ENCODE assay signal across 8 cellular contexts in the genomic region with DNA sequence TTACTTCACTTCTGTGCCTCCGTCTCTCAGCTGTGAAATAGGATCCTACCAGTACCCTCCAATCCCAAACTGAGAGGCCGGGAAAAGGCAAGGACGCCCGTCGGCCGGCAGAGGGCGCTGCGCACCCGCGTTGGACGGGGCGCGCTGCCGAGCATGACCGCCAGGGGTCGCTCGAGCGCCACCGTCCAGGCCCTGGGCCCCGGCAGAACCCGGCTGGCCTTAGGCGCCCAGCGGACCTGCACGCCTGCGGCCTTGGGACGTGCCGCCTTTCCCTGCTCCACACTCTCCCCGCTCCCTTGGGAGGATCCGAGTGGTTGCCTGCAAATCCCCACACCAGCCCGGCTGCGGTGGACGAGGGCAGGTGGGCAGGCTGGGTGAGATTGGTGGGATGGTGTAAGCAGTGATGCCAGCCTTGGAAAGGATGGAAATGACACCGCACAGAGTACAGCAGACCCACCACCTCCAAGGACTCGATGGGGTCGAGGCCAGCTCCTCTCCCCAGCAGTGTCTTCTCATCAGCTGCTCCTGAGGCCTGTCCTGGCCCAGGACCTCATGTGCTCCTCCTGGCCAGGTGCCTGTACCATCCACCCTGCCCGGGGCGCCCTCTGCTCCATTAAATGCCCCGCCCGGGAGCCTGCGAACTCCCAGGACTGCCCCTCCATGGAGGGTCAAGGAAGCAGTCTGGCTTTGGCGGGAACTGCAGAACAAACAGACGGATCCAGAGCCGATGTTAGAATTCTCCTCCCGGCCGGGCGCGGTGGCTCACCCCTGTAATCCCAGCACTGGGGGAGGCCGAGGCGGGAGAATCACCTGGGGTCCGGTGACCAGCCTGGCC. TPM values are rescaled to one million over a fixed set of nuclear protein-coding genes. Genes with fewer than 3 reads are reported as not detected.
DNase-seq lines count a peak whose midpoint lies in the region; ATAC-seq and TF ChIP-seq lines count a peak whose summit lies in the region.

No MANE protein-coding gene starts in this region.

- POLR2A ChIA-PET in PC-9 (lab: Charles Lee; ENCODE audit: unreplicated experiment), result interaction anchor here (0.6 to 0.7 kb wide), 2 partner anchors 293 to 302 kb away, joined by 3 read pairs; no protein-coding TSS in a partner anchor

- no peaks in the 10 kb centered on the region for H3K9me2 ChIP-seq in PC-9 (ENCODE audit: insufficient read depth)
- H3K9me2 ChIP-seq in neural cell (ENCODE audit: insufficient read depth, low read length), result no peaks in the 10 kb centered on the region

- H3K27ac ChIP-seq in PC-9 (no peak overlapping the region), neural cell (ENCODE audit: low read length) (no peak overlapping the region)

- no peaks in the 10 kb centered on the region for H3K27me3 ChIP-seq in PC-9 (ENCODE audit: insufficient read depth, low read depth)
- H3K27me3 ChIP-seq in neural cell (ENCODE audit: insufficient read depth, low read depth, low read length), result no peaks in the 10 kb centered on the region

- no TSS peak for BruUV-seq in Calu3 (replicated peaks; lab: Mats Ljungman, UMichigan)
- BruUV-seq in PC-9 (replicated peaks; lab: Mats Ljungman, UMichigan), result no TSS peak

- H3F3A ChIP-seq in PC-9 (ENCODE audit: insufficient read depth, low read depth), result no peaks in the 10 kb centered on the region
- H3F3A ChIP-seq in neural cell (ENCODE audit: insufficient read depth, low read length, poor library complexity, severe bottlenecking), result no peaks in the 10 kb centered on the region

- intact Hi-C loops in Calu3 (cut with micrococcal nuclease; ENCODE audit: unreplicated experiment) (loop anchor here (2.0 to 5.0 kb wide), 4 partner anchors 77 to 502 kb away; no protein-coding TSS in a partner anchor), PC-9 (cut with micrococcal nuclease; ENCODE audit: unreplicated experiment) (loop anchor here (1.0 to 5.0 kb wide), 3 partner anchors 297 to 647 kb away; no protein-coding TSS in a partner anchor)

- H4K20me1 ChIP-seq in PC-9 (ENCODE audit: insufficient read depth) (no peaks in the 10 kb centered on the region), neural cell (ENCODE audit: insufficient read depth) (no peaks in the 10 kb centered on the region)

- H3K27me3 Mint-ChIP-seq in Calu3 (ENCODE audit: unreplicated experiment), result no peaks in the 10 kb centered on the region

- H3K9ac ChIP-seq in neural cell (ENCODE audit: low read length), result no peak overlapping the region

- peak; percentile 100 for TF ChIP-seq CTCF in Calu3 (IDR thresholded peaks at IDR 0.05; ENCODE audit: unreplicated experiment)
- TF ChIP-seq CTCF in PC-9 (conservative IDR thresholded peaks at IDR 0.05), result peak; percentile 100
- peak; percentile 80 for TF ChIP-seq CTCF in fibroblast of mammary gland (conservative IDR thresholded peaks at IDR 0.05; ENCODE audit: control insufficient read depth, insufficient read depth, low read depth, low read length)
- TF ChIP-seq CTCF in neural cell (IDR thresholded peaks at IDR 0.05; ENCODE audit: poor library complexity, severe bottlenecking), result peak; percentile 100

- no peak overlapping the region for H3K27ac Mint-ChIP-seq in Calu3 (ENCODE audit: unreplicated experiment)

- H3K79me2 ChIP-seq in PC-9 (ENCODE audit: low read depth) (no peaks in the 10 kb centered on the region), neural cell (replicated peaks; ENCODE audit: insufficient read depth, low read length) (no peaks in the 10 kb centered on the region)

- H3K4me1 ChIP-seq in PC-9 (replicated peaks; ENCODE audit: insufficient read depth), result peaks cover 8% of the 10 kb centered on the region

- peaks cover 6% of the 10 kb centered on the region for H3K36me3 Mint-ChIP-seq in Calu3 (ENCODE audit: insufficient read depth, unreplicated experiment)

- TF ChIP-seq RAD21 in neural cell (conservative IDR thresholded peaks at IDR 0.05), result peak; percentile 100

- no peak for TF ChIP-seq EP300 in neural cell (conservative IDR thresholded peaks at IDR 0.05; ENCODE audit: poor library complexity, severe bottlenecking)

- H2AFZ ChIP-seq in PC-9 (no peak overlapping the region; the same call in 1 of the 2 replicates), neural cell (ENCODE audit: low read depth, low read length) (no peak overlapping the region)

- no peak overlapping the region for H3K4me3 Mint-ChIP-seq in Calu3 (ENCODE audit: low read depth, unreplicated experiment)

- H3K4me3 ChIP-seq in PC-9 (no peak overlapping the region; the same call in 1 of the 2 replicates), fibroblast of mammary gland (ENCODE audit: control insufficient read depth, low read depth, low read length) (no peak overlapping the region), neural cell (ENCODE audit: low read length) (peak overlapping the region; percentile 33)

- H3K4me1 Mint-ChIP-seq in Calu3 (ENCODE audit: low read depth, unreplicated experiment), result peaks cover 10% of the 10 kb centered on the region

- peak; percentile 65 for ATAC-seq in GM21423 (IDR thresholded peaks at IDR 0.05; ENCODE audit: unreplicated experiment)

- CTCF ChIA-PET in Calu3 (lab: Charles Lee) (interaction anchor here (0.6 to 1.4 kb wide), 15 partner anchors 10 to 512 kb away, joined by 3 to 11 read pairs (median 4); a partner anchor contains a TSS), PC-9 (lab: Charles Lee) (interaction anchor here (0.6 to 1.1 kb wide), 11 partner anchors 14 to 524 kb away, joined by 3 to 8 read pairs (median 3); a partner anchor contains a TSS)

- peak overlapping the region; percentile 78 for H3K4me2 ChIP-seq in PC-9
- H3K4me2 ChIP-seq in neural cell (ENCODE audit: low read length), result no peak overlapping the region

- H3K36me3 ChIP-seq in PC-9 (ENCODE audit: low read depth) (no peaks in the 10 kb centered on the region), neural cell (ENCODE audit: insufficient read depth, low read length) (no peaks in the 10 kb centered on the region)

- H3K9me3 Mint-ChIP-seq in Calu3 (ENCODE audit: low read depth, unreplicated experiment), result no peaks in the 10 kb centered on the region

- no peaks in the 10 kb centered on the region for H3K9me3 ChIP-seq in PC-9 (ENCODE audit: insufficient read depth, low read depth)
- no peaks in the 10 kb centered on the region for H3K9me3 ChIP-seq in neural cell (ENCODE audit: low read length)

- DNase-seq in Calu3 (peak; percentile 81), HT1080 (ENCODE audit: low read depth) (peak; percentile 62), PC-9 (peak; percentile 54 to 86), fibroblast of mammary gland (ENCODE audit: low read depth) (peak; percentile 63), superior temporal gyrus (ENCODE audit: extremely low spot score) (peak; percentile 83)
- peak; percentile 52 to 66 for DNase-seq in activated T-helper 1 cell treated with anti-CD3 and anti-CD28 coated beads, Interleukin-2, amount 50 U/mL, for 16 hours (ENCODE audit: low read depth in 1 of 2, low spot score in 1 of 2)

TF ChIP-seq in neural cell, 6 proteins besides CTCF, POLR2A, EP300 and RAD21:
- TF ChIP-seq SMC3 (conservative IDR thresholded peaks at IDR 0.05; ENCODE audit: poor library complexity) (peak; percentile 100), EZH2 (IDR thresholded peaks at IDR 0.05; ENCODE audit: borderline replicate concordance, insufficient read depth, low read length, poor library complexity, severe bottlenecking) (no peak), MXI1 (conservative IDR thresholded peaks at IDR 0.05; ENCODE audit: poor library complexity, severe bottlenecking) (peak; percentile 45), TAF1 (IDR thresholded peaks at IDR 0.05; ENCODE audit: low read depth) (no peak), POLR2AphosphoS5 (IDR thresholded peaks at IDR 0.05) (no peak)
- TF ChIP-seq, protein P1, sequence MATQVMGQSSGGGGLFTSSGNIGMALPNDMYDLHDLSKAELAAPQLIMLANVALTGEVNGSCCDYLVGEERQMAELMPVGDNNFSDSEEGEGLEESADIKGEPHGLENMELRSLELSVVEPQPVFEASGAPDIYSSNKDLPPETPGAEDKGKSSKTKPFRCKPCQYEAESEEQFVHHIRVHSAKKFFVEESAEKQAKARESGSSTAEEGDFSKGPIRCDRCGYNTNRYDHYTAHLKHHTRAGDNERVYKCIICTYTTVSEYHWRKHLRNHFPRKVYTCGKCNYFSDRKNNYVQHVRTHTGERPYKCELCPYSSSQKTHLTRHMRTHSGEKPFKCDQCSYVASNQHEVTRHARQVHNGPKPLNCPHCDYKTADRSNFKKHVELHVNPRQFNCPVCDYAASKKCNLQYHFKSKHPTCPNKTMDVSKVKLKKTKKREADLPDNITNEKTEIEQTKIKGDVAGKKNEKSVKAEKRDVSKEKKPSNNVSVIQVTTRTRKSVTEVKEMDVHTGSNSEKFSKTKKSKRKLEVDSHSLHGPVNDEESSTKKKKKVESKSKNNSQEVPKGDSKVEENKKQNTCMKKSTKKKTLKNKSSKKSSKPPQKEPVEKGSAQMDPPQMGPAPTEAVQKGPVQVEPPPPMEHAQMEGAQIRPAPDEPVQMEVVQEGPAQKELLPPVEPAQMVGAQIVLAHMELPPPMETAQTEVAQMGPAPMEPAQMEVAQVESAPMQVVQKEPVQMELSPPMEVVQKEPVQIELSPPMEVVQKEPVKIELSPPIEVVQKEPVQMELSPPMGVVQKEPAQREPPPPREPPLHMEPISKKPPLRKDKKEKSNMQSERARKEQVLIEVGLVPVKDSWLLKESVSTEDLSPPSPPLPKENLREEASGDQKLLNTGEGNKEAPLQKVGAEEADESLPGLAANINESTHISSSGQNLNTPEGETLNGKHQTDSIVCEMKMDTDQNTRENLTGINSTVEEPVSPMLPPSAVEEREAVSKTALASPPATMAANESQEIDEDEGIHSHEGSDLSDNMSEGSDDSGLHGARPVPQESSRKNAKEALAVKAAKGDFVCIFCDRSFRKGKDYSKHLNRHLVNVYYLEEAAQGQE (IDR thresholded peaks at IDR 0.05; ENCODE audit: borderline replicate concordance), result no peak

RNA-seq across cellular contexts. Expression of a gene that starts 47.4 kb away (rescaled TPM):
- total RNA-seq in Calu3 (2022) (172 and 183 TPM in 2 replicates), PC-9 (2021) (128 and 158 TPM in 2 replicates)
- total RNA-seq in HT1080 (2014; rRNA removed; shearing (Covaris generic)), result 37.8 and 45.9 TPM in 2 replicates
- 63.9 and 74.8 TPM in 2 replicates for polyA plus RNA-seq in HT1080 (2015; cell fraction: cytosol; rRNA removed)
- polyA plus RNA-seq in HT1080 (2015; cell fraction: nucleus; rRNA removed), result 127 and 140 TPM in 2 replicates
- 143 and 156 TPM in 2 replicates for polyA plus RNA-seq in neural cell
- 163 and 173 TPM in 2 replicates for polyA minus RNA-seq in neural cell
